Comparison of ENCODE assay signal across 15 cellular contexts in the genomic region with DNA sequence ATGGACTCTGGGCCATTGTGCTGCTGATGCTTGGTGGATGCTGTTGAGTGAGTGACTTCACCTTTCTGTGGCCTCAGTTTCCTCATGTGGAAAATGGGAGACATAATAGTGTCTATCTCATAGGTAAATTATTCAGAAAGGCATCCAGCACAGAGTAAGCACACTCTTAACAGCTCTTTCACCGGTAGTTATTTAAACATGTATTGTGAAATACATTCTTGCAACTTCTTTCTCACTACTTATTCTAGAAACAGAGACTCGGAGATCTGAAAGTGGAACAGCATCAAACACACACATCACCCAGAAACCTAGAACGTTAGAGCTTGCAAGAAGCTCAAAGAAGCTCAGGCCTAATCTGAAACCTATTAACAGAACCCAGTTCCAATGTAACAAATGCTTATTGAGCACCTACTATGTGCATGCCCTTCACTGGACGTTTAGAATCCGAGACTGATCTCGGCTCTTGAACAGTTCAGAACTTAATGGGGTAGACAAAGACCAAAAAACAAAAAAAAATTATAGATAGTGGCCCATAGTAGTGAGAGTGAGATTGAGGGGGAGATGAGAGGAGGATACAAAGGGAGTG. TPM values are rescaled to one million over a fixed set of nuclear protein-coding genes. Genes with fewer than 3 reads are reported as not detected.
DNase-seq lines count a peak whose midpoint lies in the region; ATAC-seq and TF ChIP-seq lines count a peak whose summit lies in the region.
"Had no signal": no experiment of that assay in that cellular context is flagged by ENCODE, and none has a peak within 500 bp of the region (broad histone marks: within the 10 kb centered on the region; RNA-seq: fewer than 3 reads in every experiment).

No MANE protein-coding gene starts in this region.

- peaks cover 34 to 46% of the 10 kb centered on the region in 2 experiments for H3K36me3 ChIP-seq in HEK293 (ENCODE audit: control insufficient read depth in 2 of 2, insufficient read depth in 1 of 2, low read length in 2 of 2)
- H3K36me3 ChIP-seq in Panc1 (ENCODE audit: control insufficient read depth, insufficient read depth, low read length) = no peaks in the 10 kb centered on the region; the same call in 1 of the 2 replicates
- H3K36me3 ChIP-seq in upper lobe of left lung = peaks cover 0 to 32% (median 16%) of the 10 kb centered on the region in 4 donors

- CTCF ChIA-PET in activated CD8-positive, alpha-beta memory T cell treated with anti-CD3 and anti-CD28 coated beads, Interleukin-2, amount 10 ng/mL, durations not matched to agents 7 days and 5 days (lab: Charles Lee) = no interaction called here
- CTCF ChIA-PET in HEK293 (lab: Yijun Ruan, JAX) = interaction anchor here (0.6 to 1.4 kb wide), 4 partner anchors 17 to 309 kb away, joined by 3 to 5 read pairs (median 4); no protein-coding TSS in a partner anchor
- CTCF ChIA-PET in Panc1 (lab: Charles Lee) = no interaction called here

- H3K4me1 Mint-ChIP-seq in activated CD8-positive, alpha-beta memory T cell treated with anti-CD3 and anti-CD28 coated beads, Interleukin-2, amount 10 ng/mL, durations not matched to agents 7 days and 5 days = peaks cover 26% of the 10 kb centered on the region
- H3K4me1 Mint-ChIP-seq in memory B cell = peaks cover 18% of the 10 kb centered on the region

- H3K36me3 Mint-ChIP-seq in activated CD8-positive, alpha-beta memory T cell treated with anti-CD3 and anti-CD28 coated beads, Interleukin-2, amount 10 ng/mL, durations not matched to agents 7 days and 5 days = peaks cover 38% of the 10 kb centered on the region
- H3K36me3 Mint-ChIP-seq in memory B cell = peaks cover 27% of the 10 kb centered on the region

- peak overlapping the region; percentile 1 for H3K27ac Mint-ChIP-seq in activated CD8-positive, alpha-beta memory T cell treated with anti-CD3 and anti-CD28 coated beads, Interleukin-2, amount 10 ng/mL, durations not matched to agents 7 days and 5 days
- H3K27ac Mint-ChIP-seq in memory B cell = peak overlapping the region; percentile 36

- DNase-seq in activated CD8-positive, alpha-beta memory T cell treated with anti-CD3 and anti-CD28 coated beads, Interleukin-2, amount 10 ng/mL, durations not matched to agents 7 days and 5 days = no peak
- no peak for DNase-seq in activated CD8-positive, alpha-beta memory T cell treated with anti-CD3 and anti-CD28 coated beads, Interleukin-2, amount 50 U/mL, for 48 hours
- DNase-seq in Panc1 (ENCODE audit: low read depth, low spot score) = no peak
- DNase-seq in memory B cell (ENCODE audit: low spot score in 2 of 2) = no peak
- no peak for DNase-seq in upper lobe of left lung
- DNase-seq in activated CD4-positive, CD25-positive, alpha-beta regulatory T cell treated with anti-CD3 and anti-CD28 coated beads, Interleukin-2, amount 50 U/mL, for 72 hours = no peak
- DNase-seq in NCI-H2227 (lab: John Stamatoyannopoulos, UW; ENCODE audit: unreplicated experiment) = no peak
- DNase-seq: DMS53, Karpas-422, NCI-H345, SHP77 treated with DMSO at 0.1 percent for 48 hours had no signal

- POLR2A ChIA-PET in HEK293 (lab: Yijun Ruan, JAX) = interaction anchor here (2.3 kb wide), 1 partner anchor 29 kb away, joined by 6 read pairs; no protein-coding TSS in a partner anchor
- POLR2A ChIA-PET in Panc1 (lab: Charles Lee) = no interaction called here

- WGBS in upper lobe of left lung, 2 donors = 55 to 80% methylated on average over 6 of the region's 6 CpGs

- in situ Hi-C loops in Panc1 (cut with HindIII; ENCODE audit: low pct_unique_long_range_greater_than_20kb, low sequenced_read_pairs) = no loop called here

- H3K27me3 ChIP-seq in Panc1 (ENCODE audit: control insufficient read depth, insufficient read depth, low read length) = no peaks in the 10 kb centered on the region
- H3K27me3 ChIP-seq in upper lobe of left lung = no peaks in the 10 kb centered on the region

- no peak for TF ChIP-seq EP300 in upper lobe of left lung (IDR thresholded peaks at IDR 0.05)

- intact Hi-C loops in Panc1 (cut with micrococcal nuclease; ENCODE audit: unreplicated experiment) = no loop called here

- no peaks in the 10 kb centered on the region for H3K9me3 Mint-ChIP-seq in activated CD8-positive, alpha-beta memory T cell treated with anti-CD3 and anti-CD28 coated beads, Interleukin-2, amount 10 ng/mL, durations not matched to agents 7 days and 5 days (ENCODE audit: low read depth)
- H3K9me3 Mint-ChIP-seq in memory B cell = no peaks in the 10 kb centered on the region

- no peak overlapping the region for H3K27ac ChIP-seq in HEK293 (ENCODE audit: extremely low read depth, low read depth, low read length)
- H3K27ac ChIP-seq in Panc1 (ENCODE audit: low read length) = no peak overlapping the region
- H3K27ac ChIP-seq in upper lobe of left lung = no peak overlapping the region
- H3K27ac ChIP-seq: A549, C4-2B had no signal

- H3K4me3 Mint-ChIP-seq in activated CD8-positive, alpha-beta memory T cell treated with anti-CD3 and anti-CD28 coated beads, Interleukin-2, amount 10 ng/mL, durations not matched to agents 7 days and 5 days = no peak overlapping the region
- H3K4me3 Mint-ChIP-seq in memory B cell = no peak overlapping the region

- H3K4me3 ChIP-seq in HEK293 (ENCODE audit: low read depth, low read length) (no peak overlapping the region), Panc1 (ENCODE audit: low read depth in 2 of 2, low read length in 2 of 2) (no peak overlapping the region), upper lobe of left lung (no peak overlapping the region)
- H3K4me3 ChIP-seq: A549, HAP-1 had no signal

- BruUV-seq in Panc1 (replicated peaks; lab: Mats Ljungman, UMichigan) = TSS peak; percentile 28

- TF ChIP-seq CTCF in HEK293 (tag by site-specific recombination; IDR thresholded peaks at IDR 0.05) (no peak), Panc1 (IDR thresholded peaks at IDR 0.05) (no peak), upper lobe of left lung (IDR thresholded peaks at IDR 0.05) (no peak)

- ATAC-seq in activated CD8-positive, alpha-beta memory T cell treated with anti-CD3 and anti-CD28 coated beads, Interleukin-2, amount 10 ng/mL, durations not matched to agents 7 days and 5 days = no peak
- ATAC-seq in Panc1 (no peak), memory B cell (ENCODE audit: low read depth) (no peak), upper lobe of left lung (ENCODE audit: low FRiP score in 2 of 2) (no peak)
- ATAC-seq: A549 had no signal

- peaks cover 3% of the 10 kb centered on the region; the same call in 1 of the 2 replicates for H3K4me1 ChIP-seq in HEK293 (ENCODE audit: control insufficient read depth, insufficient read depth, low read length)
- H3K4me1 ChIP-seq in Panc1 (ENCODE audit: control insufficient read depth, insufficient read depth, low read length) = no peaks in the 10 kb centered on the region
- H3K4me1 ChIP-seq in upper lobe of left lung = peaks cover 6 to 14% (median 9%) of the 10 kb centered on the region in 4 donors

- TF ChIP-seq POLR2A in upper lobe of left lung (IDR thresholded peaks at IDR 0.05) = no peak

- H3K27me3 Mint-ChIP-seq in activated CD8-positive, alpha-beta memory T cell treated with anti-CD3 and anti-CD28 coated beads, Interleukin-2, amount 10 ng/mL, durations not matched to agents 7 days and 5 days = no peaks in the 10 kb centered on the region
- no peaks in the 10 kb centered on the region for H3K27me3 Mint-ChIP-seq in memory B cell

- H3K9me3 ChIP-seq in HEK293 (ENCODE audit: control insufficient read depth, insufficient read depth, low read depth, low read length) (no peaks in the 10 kb centered on the region), Panc1 (ENCODE audit: control insufficient read depth, insufficient read depth, low read depth, low read length) (no peaks in the 10 kb centered on the region), upper lobe of left lung (no peaks in the 10 kb centered on the region)
- H3K9me3 ChIP-seq: A549, HAP-1 had no signal

TF ChIP-seq in HEK293, 187 proteins besides CTCF, POLR2A, EP300 and RAD21:
- TF ChIP-seq, protein P1, sequence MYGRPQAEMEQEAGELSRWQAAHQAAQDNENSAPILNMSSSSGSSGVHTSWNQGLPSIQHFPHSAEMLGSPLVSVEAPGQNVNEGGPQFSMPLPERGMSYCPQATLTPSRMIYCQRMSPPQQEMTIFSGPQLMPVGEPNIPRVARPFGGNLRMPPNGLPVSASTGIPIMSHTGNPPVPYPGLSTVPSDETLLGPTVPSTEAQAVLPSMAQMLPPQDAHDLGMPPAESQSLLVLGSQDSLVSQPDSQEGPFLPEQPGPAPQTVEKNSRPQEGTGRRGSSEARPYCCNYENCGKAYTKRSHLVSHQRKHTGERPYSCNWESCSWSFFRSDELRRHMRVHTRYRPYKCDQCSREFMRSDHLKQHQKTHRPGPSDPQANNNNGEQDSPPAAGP (tag by site-specific recombination; IDR thresholded peaks at IDR 0.05) = no peak
- TF ChIP-seq ZNF664 (tag by site-specific recombination; IDR thresholded peaks at IDR 0.05) (0 out of 2 replicates have a peak, but pooled peaks have one; percentile 13), ZNF324 (tag by site-specific recombination; IDR thresholded peaks at IDR 0.05) (no peak), TCF7L2 (IDR thresholded peaks at IDR 0.05; ENCODE audit: borderline replicate concordance, low read depth, low read length) (no peak)

RNA-seq across cellular contexts. Expression of gene ZSWIM9, which starts 4.1 kb away (rescaled TPM):
- 10 to 100 TPM; 12.3 to 13.1 TPM for total RNA-seq in activated CD8-positive, alpha-beta memory T cell treated with anti-CD3 and anti-CD28 coated beads, Interleukin-2, amount 10 ng/mL, durations not matched to agents 7 days and 5 days
- total RNA-seq in Panc1 (2021; ENCODE audit: unreplicated experiment) (6.8 TPM), upper lobe of left lung (10 to 100 TPM in 1 of 6 donors, 1 to 10 TPM in 5; 2.9 to 13.2 (median 8.0) TPM)
- polyA plus RNA-seq in Panc1 (2012; ENCODE audit: insufficient read length) = 8.4 TPM

RNA-seq across cellular contexts. Expression of gene LIG1, which starts 4.4 kb away (rescaled TPM):
- 100 to 1,000 TPM; 157 to 221 TPM for total RNA-seq in activated CD8-positive, alpha-beta memory T cell treated with anti-CD3 and anti-CD28 coated beads, Interleukin-2, amount 10 ng/mL, durations not matched to agents 7 days and 5 days
- 41.3 TPM for total RNA-seq in Panc1 (2021; ENCODE audit: unreplicated experiment)
- polyA plus RNA-seq in Panc1 (2012; ENCODE audit: insufficient read length) = 28.9 TPM
- total RNA-seq in upper lobe of left lung = 100 to 1,000 TPM in 1 of 6 donors, 10 to 100 TPM in 5; 11.4 to 113 (median 27.8) TPM
